ENCODE assay signal across 23 cellular contexts in the genomic region with DNA sequence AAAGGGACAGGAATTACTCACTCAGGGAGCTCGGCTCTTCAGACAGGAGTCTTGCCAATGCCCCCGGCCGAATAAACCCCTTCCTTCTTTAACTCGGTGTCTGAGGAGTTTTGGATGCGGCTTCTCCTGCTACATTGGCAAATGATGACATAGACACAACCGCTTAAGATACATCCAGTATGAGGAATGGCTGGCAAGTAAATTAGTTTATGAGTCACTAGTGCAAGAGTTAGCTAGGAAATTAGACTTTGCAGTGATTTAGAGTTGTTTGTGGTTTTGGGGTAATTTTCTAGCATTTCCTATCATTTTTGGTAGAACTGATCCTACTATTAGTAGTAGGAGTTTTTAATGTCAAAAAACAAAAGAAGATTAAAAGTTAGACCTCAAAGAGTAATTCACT.
A peak's percentile ranks its signal among the peaks of the same experiment; 100 is the strongest.
DNase-seq lines count a peak whose midpoint lies in the region; ATAC-seq and TF ChIP-seq lines count a peak whose summit lies in the region.
"Had no signal": no experiment of that assay in that cellular context is flagged by ENCODE, and none has a peak within 500 bp of the region (broad histone marks: within the 10 kb centered on the region; RNA-seq: fewer than 3 reads in every experiment).

No MANE protein-coding gene starts in this region.

- intact Hi-C loops in CD4-positive, alpha-beta T cell (cut with DNase I, micrococcal nuclease), result no loop called here

- H3K9me3 Mint-ChIP-seq in HFFc6, result peaks cover 3% of the 10 kb centered on the region; the same call in 1 of the 2 replicates
- peaks cover 2% of the 10 kb centered on the region for H3K9me3 Mint-ChIP-seq in neural crest cell
- peaks cover 2% of the 10 kb centered on the region for H3K9me3 Mint-ChIP-seq in CD4-positive, alpha-beta T cell

- H3K36me3 Mint-ChIP-seq in HFFc6 (ENCODE audit: low read depth) (peaks cover 5% of the 10 kb centered on the region; the same call in 1 of the 2 replicates), neural crest cell (ENCODE audit: low read depth) (no peaks in the 10 kb centered on the region)
- H3K36me3 Mint-ChIP-seq in CD4-positive, alpha-beta T cell (ENCODE audit: low read depth), result no peaks in the 10 kb centered on the region
- H3K36me3 Mint-ChIP-seq: CD8-positive, alpha-beta T cell had no signal

- H3K27ac Mint-ChIP-seq in HFFc6 (no peak overlapping the region), neural crest cell (ENCODE audit: unreplicated experiment) (peak overlapping the region; percentile 35)
- no peak overlapping the region for H3K27ac Mint-ChIP-seq in CD4-positive, alpha-beta T cell
- H3K27ac Mint-ChIP-seq: CD8-positive, alpha-beta T cell had no signal

- peak; percentile 4 for DNase-seq in EL
- DNase-seq in HFFc6, result peak; percentile 38
- peak; percentile 1 for DNase-seq in astrocyte of the hippocampus (ENCODE audit: low read depth, low spot score)
- no peak for DNase-seq in neural crest cell (ENCODE audit: low read depth, low spot score)
- no peak for DNase-seq in CD4-positive, alpha-beta T cell
- DNase-seq in NCI-H187 (lab: John Stamatoyannopoulos, UW), result no peak
- no peak for DNase-seq in activated effector memory CD4-positive, alpha-beta T cell treated with anti-CD3 and anti-CD28 coated beads, Interleukin-2, amount 50 U/mL, for 16 hours
- no peak for DNase-seq in NCI-H524 treated with DMSO at 0.1 percent for 48 hours (lab: John Stamatoyannopoulos, UW)
- DNase-seq: ACHN; CD8-positive, alpha-beta T cell; DND-41; KG1; NCI-H1092 treated with DMSO at 0.1 percent for 48 hours; NCI-H1436 treated with DMSO at 0.1 percent for 48 hours; NCI-H2029 treated with DMSO at 0.1 percent for 48 hours; NCI-H2171 treated with DMSO at 0.1 percent for 48 hours; NCI-H526; PC-3; RPMI8226; SHP77 had no signal

- ATAC-seq in CD4-positive, alpha-beta T cell (ENCODE audit: poor library complexity), result no peak
- ATAC-seq: CD8-positive, alpha-beta T cell; PC-3 had no signal

- H3K27me3 Mint-ChIP-seq in HFFc6 (ENCODE audit: insufficient read depth) (no peaks in the 10 kb centered on the region), neural crest cell (ENCODE audit: low read depth) (no peaks in the 10 kb centered on the region)
- no peaks in the 10 kb centered on the region for H3K27me3 Mint-ChIP-seq in CD4-positive, alpha-beta T cell

- no peaks in the 10 kb centered on the region for H3K9me3 ChIP-seq in CD4-positive, alpha-beta T cell (ENCODE audit: control insufficient read depth, low read length)
- H3K9me3 ChIP-seq: BLaER1 treated with 17β-estradiol and CSF1 and Interleukin-3, amounts not matched to agents 10 nM and 100 nM; HAP-1 had no signal

- POLR2A ChIA-PET in CD4-positive, alpha-beta T cell (lab: Charles Lee), result no interaction called here

- H3K4me3 Mint-ChIP-seq in HFFc6, result no peak overlapping the region; the same call in 1 of the 2 replicates
- H3K4me3 Mint-ChIP-seq in neural crest cell, result no peak overlapping the region
- H3K4me3 Mint-ChIP-seq in CD4-positive, alpha-beta T cell, result no peak overlapping the region
- H3K4me3 Mint-ChIP-seq: CD8-positive, alpha-beta T cell had no signal

- CTCF ChIA-PET in CD4-positive, alpha-beta T cell (lab: Charles Lee), result no interaction called here

- H3K27me3 ChIP-seq in CD4-positive, alpha-beta T cell (ENCODE audit: control insufficient read depth, insufficient read depth, low read length), result no peaks in the 10 kb centered on the region
- H3K27me3 ChIP-seq: BLaER1 treated with 17β-estradiol and CSF1 and Interleukin-3, amounts not matched to agents 10 nM and 100 nM had no signal

- peaks cover 12% of the 10 kb centered on the region for H3K4me1 Mint-ChIP-seq in HFFc6 (ENCODE audit: low read depth)
- H3K4me1 Mint-ChIP-seq in neural crest cell, result no peaks in the 10 kb centered on the region
- H3K4me1 Mint-ChIP-seq in CD4-positive, alpha-beta T cell (ENCODE audit: low read depth), result no peaks in the 10 kb centered on the region

- no peak overlapping the region for H3K27ac ChIP-seq in CD4-positive, alpha-beta T cell (ENCODE audit: low read depth, low read length)
- H3K27ac ChIP-seq: BLaER1 treated with 17β-estradiol and CSF1 and Interleukin-3, amounts not matched to agents 10 nM and 100 nM; SK-N-MC had no signal

- TF ChIP-seq CTCF in HFFc6 (IDR thresholded peaks at IDR 0.05) (no peak), neural crest cell (conservative IDR thresholded peaks at IDR 0.05) (no peak)
- TF ChIP-seq CTCF in CD4-positive, alpha-beta T cell (IDR thresholded peaks at IDR 0.05), result no peak

Comparison
In these comparisons a context has a peak if more than half of its experiments do, and no peak if none do; other contexts are left out.
1. DNase-seq: peak in EL (single experiment), HFFc6 (single experiment) and astrocyte of the hippocampus (single experiment); none in neural crest cell (single experiment), CD4-positive, alpha-beta T cell (0 of 10), NCI-H187 (0 of 2), activated effector memory CD4-positive, alpha-beta T cell treated with anti-CD3 and anti-CD28 coated beads, Interleukin-2, amount 50 U/mL, for 16 hours (single experiment) and NCI-H524 treated with DMSO at 0.1 percent for 48 hours (single experiment).